In the genomic region with DNA sequence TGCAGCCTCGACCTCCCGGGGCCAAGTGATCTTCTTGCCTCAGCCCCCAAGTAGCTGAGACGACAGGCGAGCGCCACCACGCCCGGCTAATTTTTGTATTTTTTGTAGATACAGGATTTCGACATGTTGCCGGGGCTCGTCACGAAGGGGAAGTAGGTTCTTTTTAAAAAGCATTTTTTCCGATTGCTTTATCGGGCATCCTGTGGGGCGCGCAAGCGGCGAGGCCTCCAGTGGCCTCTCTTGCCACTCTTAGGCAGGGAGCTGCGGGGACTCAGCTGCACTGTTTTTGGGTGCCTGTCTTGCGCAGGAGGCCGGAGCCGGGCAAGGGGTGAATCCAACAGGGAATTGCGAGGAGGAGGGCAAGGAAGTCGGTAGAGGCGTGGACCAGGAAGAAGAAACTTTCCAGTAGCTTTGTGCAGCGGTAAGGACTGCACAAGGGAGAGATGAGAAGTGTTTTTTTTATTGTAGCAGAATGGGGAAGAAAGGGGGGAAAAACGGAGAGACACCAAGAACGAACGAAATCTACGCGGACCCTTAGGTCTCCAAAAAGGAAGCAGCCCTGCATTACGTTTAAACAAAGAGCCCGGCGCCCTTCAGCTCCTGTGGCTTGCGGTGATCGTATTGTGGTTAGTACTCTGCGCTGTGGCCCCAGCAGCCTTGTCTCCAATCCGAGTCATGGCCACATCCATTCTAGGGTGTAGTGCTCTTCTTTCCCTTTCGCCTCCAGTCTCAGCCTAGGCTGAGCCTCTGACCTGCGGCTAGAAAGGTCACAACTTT, we compare ENCODE assay signal across 8 cellular contexts.
DNase-seq lines count a peak whose midpoint lies in the region; TF ChIP-seq lines count a peak whose summit lies in the region.

No MANE protein-coding gene starts in this region.

- peaks cover 2% of the 10 kb centered on the region for H3K27me3 Mint-ChIP-seq in activated naive CD4-positive, alpha-beta T cell treated with anti-CD3 and anti-CD28 coated beads for 36 hours (ENCODE audit: low read depth)

- peaks cover 16% of the 10 kb centered on the region; the same call in 1 of the 2 replicates for H3K9me3 ChIP-seq in PC-9 (ENCODE audit: insufficient read depth, low read depth)

- H3F3A ChIP-seq in PC-9 (ENCODE audit: insufficient read depth, low read depth), result peaks cover 10% of the 10 kb centered on the region; the same call in 1 of the 2 replicates

- no peaks in the 10 kb centered on the region for H3K4me1 ChIP-seq in PC-9 (replicated peaks; ENCODE audit: insufficient read depth)

- H3K9me3 Mint-ChIP-seq in activated naive CD4-positive, alpha-beta T cell treated with anti-CD3 and anti-CD28 coated beads for 36 hours, result peaks cover 2% of the 10 kb centered on the region

- no peak for TF ChIP-seq CTCF in PC-9 (conservative IDR thresholded peaks at IDR 0.05)

- peak overlapping the region; percentile 79 for H3K27ac Mint-ChIP-seq in activated naive CD4-positive, alpha-beta T cell treated with anti-CD3 and anti-CD28 coated beads for 36 hours

- H3K9me2 ChIP-seq in PC-9 (ENCODE audit: insufficient read depth), result no peaks in the 10 kb centered on the region

- no peaks in the 10 kb centered on the region for H4K20me1 ChIP-seq in PC-9 (ENCODE audit: insufficient read depth)

- no peaks in the 10 kb centered on the region for H3K36me3 Mint-ChIP-seq in activated naive CD4-positive, alpha-beta T cell treated with anti-CD3 and anti-CD28 coated beads for 36 hours (ENCODE audit: low read depth)

- BruUV-seq in PC-9 (replicated peaks; lab: Mats Ljungman, UMichigan), result no TSS peak

- no peaks in the 10 kb centered on the region for H3K79me2 ChIP-seq in PC-9 (ENCODE audit: low read depth)

- intact Hi-C loops in activated naive CD4-positive, alpha-beta T cell treated with anti-CD3 and anti-CD28 coated beads for 36 hours (cut with micrococcal nuclease), result loop anchor here (1.0 to 5.0 kb wide), 3 partner anchors 16 to 56 kb away; no protein-coding TSS in a partner anchor
- intact Hi-C loops in PC-9 (cut with micrococcal nuclease; ENCODE audit: unreplicated experiment), result no loop called here

- no peak overlapping the region for H3K27ac ChIP-seq in PC-9

- H3K4me1 Mint-ChIP-seq in activated naive CD4-positive, alpha-beta T cell treated with anti-CD3 and anti-CD28 coated beads for 36 hours (ENCODE audit: low read depth), result peaks cover 34% of the 10 kb centered on the region

- no peak overlapping the region for H2AFZ ChIP-seq in PC-9

- peak overlapping the region; percentile 77 for H3K4me3 Mint-ChIP-seq in activated naive CD4-positive, alpha-beta T cell treated with anti-CD3 and anti-CD28 coated beads for 36 hours

- H3K4me2 ChIP-seq in PC-9, result no peak overlapping the region

- H3K4me3 ChIP-seq in PC-9, result no peak overlapping the region

- no peaks in the 10 kb centered on the region for H3K27me3 ChIP-seq in PC-9 (ENCODE audit: insufficient read depth, low read depth)

- peak; percentile 58 for DNase-seq in GM19240 (ENCODE audit: insufficient read length, low spot score)
- peak; percentile 89 for DNase-seq in NOMO-1 treated with DMSO at 0.1 percent for 48 hours (lab: John Stamatoyannopoulos, UW; ENCODE audit: unreplicated experiment)
- DNase-seq in activated naive CD4-positive, alpha-beta T cell treated with anti-CD3 and anti-CD28 coated beads for 36 hours, result peak; percentile 86
- peak; percentile 61 for DNase-seq in iPS-NIHi11 (ENCODE audit: low spot score)
- peak; percentile 46 to 72 for DNase-seq in stimulated activated CD8-positive, alpha-beta memory T cell treated with anti-CD3 and anti-CD28 coated beads, Interleukin-7, amount 100 ng/mL, for 48 hours (ENCODE audit: extremely low read depth in 1 of 2, low read depth in 1 of 2)
- DNase-seq in mucosa of gallbladder (ENCODE audit: low spot score), result no peak
- DNase-seq in NCI-H1048 (lab: John Stamatoyannopoulos, UW), result no peak
- DNase-seq in PC-9, result no peak

- POLR2A ChIA-PET in PC-9 (lab: Charles Lee; ENCODE audit: unreplicated experiment), result interaction anchor here (0.6 kb wide), 1 partner anchor 55 kb away, joined by 4 read pairs; no protein-coding TSS in a partner anchor

- CTCF ChIA-PET in activated naive CD4-positive, alpha-beta T cell treated with anti-CD3 and anti-CD28 coated beads for 36 hours (lab: Charles Lee), result interaction anchor here (0.6 kb wide), 1 partner anchor 112 kb away, joined by 4 read pairs; no protein-coding TSS in a partner anchor
- CTCF ChIA-PET in PC-9 (lab: Charles Lee), result no interaction called here

- no peaks in the 10 kb centered on the region for H3K36me3 ChIP-seq in PC-9 (ENCODE audit: low read depth)

Comparison
In these comparisons a context has a peak if more than half of its experiments do, and no peak if none do; other contexts are left out.
1. DNase-seq: peak in GM19240 (single experiment), NOMO-1 treated with DMSO at 0.1 percent for 48 hours (single experiment), activated naive CD4-positive, alpha-beta T cell treated with anti-CD3 and anti-CD28 coated beads for 36 hours (single experiment), iPS-NIHi11 (single experiment) and stimulated activated CD8-positive, alpha-beta memory T cell treated with anti-CD3 and anti-CD28 coated beads, Interleukin-7, amount 100 ng/mL, for 48 hours (2 of 2); none in mucosa of gallbladder (single experiment), NCI-H1048 (single experiment) and PC-9 (0 of 2).